19 cellular contexts compared by ENCODE assay signal in the genomic region with DNA sequence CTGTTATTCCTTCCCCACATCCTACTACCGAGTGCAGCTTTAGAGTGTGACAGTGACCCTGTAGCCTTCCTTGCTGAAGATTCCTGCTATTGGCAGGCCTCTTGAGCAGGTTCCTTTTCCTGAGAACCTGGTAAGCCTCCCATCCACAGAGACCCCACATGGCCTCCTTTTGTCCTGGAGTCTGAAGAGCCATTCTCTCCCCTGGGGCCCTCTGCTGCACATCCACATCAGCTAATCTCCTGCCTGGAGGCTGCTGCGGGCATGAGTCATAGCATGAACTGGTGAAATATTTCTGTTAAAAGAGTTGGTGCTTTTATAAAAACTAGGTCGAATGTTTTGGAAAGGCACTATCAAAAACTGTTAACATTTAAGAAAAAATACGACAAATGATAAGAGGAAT.
DNase-seq lines count a peak whose midpoint lies in the region; ATAC-seq and TF ChIP-seq lines count a peak whose summit lies in the region.
"Had no signal": no experiment of that assay in that cellular context is flagged by ENCODE, and none has a peak within 500 bp of the region (broad histone marks: within the 10 kb centered on the region; RNA-seq: fewer than 3 reads in every experiment).

No MANE protein-coding gene starts in this region.

- H3K9me3 Mint-ChIP-seq in brain, result peaks cover 0 to 4% (median 0%) of the 10 kb centered on the region in 5 experiments
- H3K9me3 Mint-ChIP-seq in neural progenitor cell, result peaks cover 3% of the 10 kb centered on the region
- no peaks in the 10 kb centered on the region for H3K9me3 Mint-ChIP-seq in activated CD8-positive, alpha-beta T cell treated with anti-CD3 and anti-CD28 coated beads, Interleukin-2, amount 10 ng/mL, durations not matched to agents 7 days and 5 days (ENCODE audit: insufficient read depth)
- H3K9me3 Mint-ChIP-seq: natural killer cell; stimulated activated naive CD8-positive, alpha-beta T cell treated with anti-CD3 and anti-CD28 coated beads, Interleukin-15, Interleukin-2, amounts not matched to agents 100 ng/mL and 50 ng/mL, for 24 hours; T-helper 2 cell treated with Interferon-gamma antibody and Interleukin-4, amounts not matched to agents 5 μg/mL and 100 μg/mL, for 36 hours had no signal

- no peaks in the 10 kb centered on the region for H4K20me1 ChIP-seq in neural progenitor cell (ENCODE audit: low read depth)
- H4K20me1 ChIP-seq: BLaER1 treated with 17β-estradiol and CSF1 and Interleukin-3, amounts not matched to agents 10 nM and 100 nM had no signal

- H3K36me3 Mint-ChIP-seq in brain (peaks cover 4% of the 10 kb centered on the region), neural progenitor cell (peaks cover 7% of the 10 kb centered on the region)
- no peaks in the 10 kb centered on the region for H3K36me3 Mint-ChIP-seq in activated CD8-positive, alpha-beta T cell treated with anti-CD3 and anti-CD28 coated beads, Interleukin-2, amount 10 ng/mL, durations not matched to agents 7 days and 5 days (ENCODE audit: low read depth)
- H3K36me3 Mint-ChIP-seq: natural killer cell had no signal

- H3K27me3 ChIP-seq in neural progenitor cell, result no peaks in the 10 kb centered on the region
- H3K27me3 ChIP-seq: BLaER1 treated with 17β-estradiol and CSF1 and Interleukin-3, amounts not matched to agents 10 nM and 100 nM; Peyer's patch; sigmoid colon had no signal

- no peak overlapping the region for H3K27ac ChIP-seq in neural progenitor cell
- H3K27ac ChIP-seq: BLaER1 treated with 17β-estradiol and CSF1 and Interleukin-3, amounts not matched to agents 10 nM and 100 nM; Peyer's patch; sigmoid colon had no signal

- H3K4me3 ChIP-seq in NB4 (ENCODE audit: low read depth, low read length), result no peak overlapping the region
- no peak overlapping the region for H3K4me3 ChIP-seq in neural progenitor cell
- H3K4me3 ChIP-seq: BLaER1 treated with 17β-estradiol and CSF1 and Interleukin-3, amounts not matched to agents 10 nM and 100 nM; GM12878; Peyer's patch; sigmoid colon had no signal

- no peaks in the 10 kb centered on the region for H3K9me3 ChIP-seq in neural progenitor cell (ENCODE audit: low read depth)
- H3K9me3 ChIP-seq: BLaER1 treated with 17β-estradiol and CSF1 and Interleukin-3, amounts not matched to agents 10 nM and 100 nM; sigmoid colon had no signal

- ATAC-seq in activated CD8-positive, alpha-beta T cell treated with anti-CD3 and anti-CD28 coated beads, Interleukin-2, amount 10 ng/mL, durations not matched to agents 7 days and 5 days, result no peak
- ATAC-seq in GM18517 (IDR thresholded peaks at IDR 0.05; ENCODE audit: unreplicated experiment) (no peak), GM21529 (IDR thresholded peaks at IDR 0.05; ENCODE audit: unreplicated experiment) (no peak)
- ATAC-seq: GM12878, left lobe of liver, natural killer cell had no signal

- H3K4me1 Mint-ChIP-seq in brain (peaks cover 57% of the 10 kb centered on the region), neural progenitor cell (peaks cover 22% of the 10 kb centered on the region)
- H3K4me1 Mint-ChIP-seq in activated CD8-positive, alpha-beta T cell treated with anti-CD3 and anti-CD28 coated beads, Interleukin-2, amount 10 ng/mL, durations not matched to agents 7 days and 5 days (ENCODE audit: low read depth), result no peaks in the 10 kb centered on the region
- H3K4me1 Mint-ChIP-seq: natural killer cell had no signal

- TF ChIP-seq POLR2A in NB4 (IDR thresholded peaks at IDR 0.05; ENCODE audit: extremely low read depth, insufficient read length), result no peak

- no peaks in the 10 kb centered on the region for H3K79me2 ChIP-seq in neural progenitor cell (ENCODE audit: low read depth)

- H3K27me3 Mint-ChIP-seq in brain (peaks cover 3% of the 10 kb centered on the region), neural progenitor cell (ENCODE audit: insufficient read depth, low read depth) (peaks cover 2% of the 10 kb centered on the region)
- H3K27me3 Mint-ChIP-seq in activated CD8-positive, alpha-beta T cell treated with anti-CD3 and anti-CD28 coated beads, Interleukin-2, amount 10 ng/mL, durations not matched to agents 7 days and 5 days (ENCODE audit: low read depth), result no peaks in the 10 kb centered on the region
- H3K27me3 Mint-ChIP-seq: stimulated activated naive CD8-positive, alpha-beta T cell treated with anti-CD3 and anti-CD28 coated beads, Interleukin-15, Interleukin-2, amounts not matched to agents 100 ng/mL and 50 ng/mL, for 24 hours had no signal

- H3F3A ChIP-seq in neural progenitor cell (ENCODE audit: low read depth), result no peaks in the 10 kb centered on the region

- H3K4me3 Mint-ChIP-seq in brain (no peak overlapping the region), neural progenitor cell (no peak overlapping the region)
- H3K4me3 Mint-ChIP-seq in activated CD8-positive, alpha-beta T cell treated with anti-CD3 and anti-CD28 coated beads, Interleukin-2, amount 10 ng/mL, durations not matched to agents 7 days and 5 days, result no peak overlapping the region
- H3K4me3 Mint-ChIP-seq: natural killer cell; stimulated activated naive CD8-positive, alpha-beta T cell treated with anti-CD3 and anti-CD28 coated beads, Interleukin-15, Interleukin-2, amounts not matched to agents 100 ng/mL and 50 ng/mL, for 24 hours; T-helper 2 cell treated with Interferon-gamma antibody and Interleukin-4, amounts not matched to agents 5 μg/mL and 100 μg/mL, for 36 hours had no signal

- H3K27ac Mint-ChIP-seq in brain, result peak overlapping the region in 4 of 5 experiments; percentile 15 to 95 (median 58)
- peak overlapping the region; percentile 89 for H3K27ac Mint-ChIP-seq in neural progenitor cell
- H3K27ac Mint-ChIP-seq in activated CD8-positive, alpha-beta T cell treated with anti-CD3 and anti-CD28 coated beads, Interleukin-2, amount 10 ng/mL, durations not matched to agents 7 days and 5 days, result no peak overlapping the region
- H3K27ac Mint-ChIP-seq: natural killer cell; stimulated activated naive CD8-positive, alpha-beta T cell treated with anti-CD3 and anti-CD28 coated beads, Interleukin-15, Interleukin-2, amounts not matched to agents 100 ng/mL and 50 ng/mL, for 24 hours; T-helper 2 cell treated with Interferon-gamma antibody and Interleukin-4, amounts not matched to agents 5 μg/mL and 100 μg/mL, for 36 hours had no signal

- TF ChIP-seq CTCF in NB4 (IDR thresholded peaks at IDR 0.05; ENCODE audit: low read depth, low read length) (no peak), brain (conservative IDR thresholded peaks at IDR 0.05) (no peak), neural progenitor cell (IDR thresholded peaks at IDR 0.05) (no peak)

- POLR2A ChIA-PET in activated CD8-positive, alpha-beta T cell treated with anti-CD3 and anti-CD28 coated beads, Interleukin-2, amount 10 ng/mL, durations not matched to agents 7 days and 5 days (lab: Charles Lee), result no interaction called here

- H3K36me3 ChIP-seq in neural progenitor cell, result no peaks in the 10 kb centered on the region
- H3K36me3 ChIP-seq: BLaER1 treated with 17β-estradiol and CSF1 and Interleukin-3, amounts not matched to agents 10 nM and 100 nM; Peyer's patch; sigmoid colon had no signal

- H3K9ac ChIP-seq in neural progenitor cell, result no peak overlapping the region
- H3K9ac ChIP-seq: BLaER1 treated with 17β-estradiol and CSF1 and Interleukin-3, amounts not matched to agents 10 nM and 100 nM had no signal

- H3K4me2 ChIP-seq in neural progenitor cell, result peak overlapping the region; percentile 17
- H3K4me2 ChIP-seq: BLaER1 treated with 17β-estradiol and CSF1 and Interleukin-3, amounts not matched to agents 10 nM and 100 nM had no signal

- DNase-seq in ELR (ENCODE audit: low read depth) (peak; percentile 19), NB4 (ENCODE audit: low read depth) (peak; percentile 59), neural progenitor cell (ENCODE audit: low spot score) (peak; percentile 36), DMS153 (lab: John Stamatoyannopoulos, UW) (no peak)
- no peak for DNase-seq in activated CD8-positive, alpha-beta T cell treated with anti-CD3 and anti-CD28 coated beads, Interleukin-2, amount 10 ng/mL, durations not matched to agents 7 days and 5 days
- DNase-seq: activated CD4-positive, alpha-beta T cell treated with anti-CD3 and anti-CD28 coated beads, Interleukin-2, amount 50 U/mL, for 1 hour; activated effector memory CD4-positive, alpha-beta T cell treated with Interleukin-2 at 50 U/mL for 16 hours; DND-41; natural killer cell; Peyer's patch; sigmoid colon had no signal

- CTCF ChIA-PET in activated CD8-positive, alpha-beta T cell treated with anti-CD3 and anti-CD28 coated beads, Interleukin-2, amount 10 ng/mL, durations not matched to agents 7 days and 5 days (lab: Charles Lee), result no interaction called here

- H2AFZ ChIP-seq in neural progenitor cell (replicated peaks), result no peak overlapping the region

- peaks cover 9% of the 10 kb centered on the region for H3K4me1 ChIP-seq in neural progenitor cell
- H3K4me1 ChIP-seq: BLaER1 treated with 17β-estradiol and CSF1 and Interleukin-3, amounts not matched to agents 10 nM and 100 nM; Peyer's patch; sigmoid colon had no signal

Comparison
In these comparisons a context has a peak if more than half of its experiments do, and no peak if none do; other contexts are left out.
1. DNase-seq: peak in ELR (single experiment), NB4 (single experiment) and neural progenitor cell (single experiment); none in activated CD8-positive, alpha-beta T cell treated with anti-CD3 and anti-CD28 coated beads, Interleukin-2, amount 10 ng/mL, durations not matched to agents 7 days and 5 days (single experiment) and DMS153 (single experiment).